In genomic region chr7:27204851-27205322, GRCh38 we compare ENCODE assay signal across 12 cellular contexts. TPM values are rescaled to one million over a fixed set of nuclear protein-coding genes. Genes with fewer than 3 reads are reported as not detected.
DNase-seq lines count a peak whose midpoint lies in the region; ATAC-seq and TF ChIP-seq lines count a peak whose summit lies in the region.
"Had no signal": no experiment of that assay in that cellular context is flagged by ENCODE, and none has a peak within 500 bp of the region (broad histone marks: within the 10 kb centered on the region; RNA-seq: fewer than 3 reads in every experiment).

No MANE protein-coding gene starts in this region.

- no peak overlapping the region for H3K9ac ChIP-seq in SK-N-SH

- H3K9me3 Mint-ChIP-seq in activated CD4-positive, alpha-beta memory T cell treated with anti-CD3 and anti-CD28 coated beads, Interleukin-2, amount 10 ng/mL, durations not matched to agents 7 days and 5 days = no peaks in the 10 kb centered on the region
- H3K9me3 Mint-ChIP-seq in activated CD4-positive, alpha-beta memory T cell treated with anti-CD3 and anti-CD28 coated beads for 36 hours = no peaks in the 10 kb centered on the region
- no peaks in the 10 kb centered on the region for H3K9me3 Mint-ChIP-seq in stimulated activated naive B cell treated with anti-CD40 and anti-IgM and Interleukin-4, amounts not matched to agents 10 μg/mL and 1 μg/mL and 100 μg/mL, for 72 hours
- H3K9me3 Mint-ChIP-seq: T-helper 2 cell treated with Interferon-gamma antibody and Interleukin-4, amounts not matched to agents 5 μg/mL and 100 μg/mL, for 36 hours had no signal

- H3K36me3 Mint-ChIP-seq in activated CD4-positive, alpha-beta memory T cell treated with anti-CD3 and anti-CD28 coated beads, Interleukin-2, amount 10 ng/mL, durations not matched to agents 7 days and 5 days (ENCODE audit: low read depth) = no peaks in the 10 kb centered on the region
- H3K36me3 Mint-ChIP-seq in activated CD4-positive, alpha-beta memory T cell treated with anti-CD3 and anti-CD28 coated beads for 36 hours = peaks cover under 1% of the 10 kb centered on the region
- peaks cover 0 to 2% of the 10 kb centered on the region in 2 donors for H3K36me3 Mint-ChIP-seq in stimulated activated naive B cell treated with anti-CD40 and anti-IgM and Interleukin-4, amounts not matched to agents 10 μg/mL and 1 μg/mL and 100 μg/mL, for 72 hours

- no peaks in the 10 kb centered on the region for H3K9me3 ChIP-seq in SK-N-SH
- H3K9me3 ChIP-seq in right lobe of liver = no peaks in the 10 kb centered on the region

- H2AFZ ChIP-seq in SK-N-SH (ENCODE audit: low read depth) = no peak overlapping the region

- TF ChIP-seq EP300 in SK-N-SH (IDR thresholded peaks at IDR 0.05; ENCODE audit: borderline replicate concordance in 1 of 2, low read depth in 1 of 2, low read length in 1 of 2) = no peak

- no peaks in the 10 kb centered on the region for H3K79me2 ChIP-seq in SK-N-SH (ENCODE audit: insufficient read depth)

- H3K27ac Mint-ChIP-seq in activated CD4-positive, alpha-beta memory T cell treated with anti-CD3 and anti-CD28 coated beads, Interleukin-2, amount 10 ng/mL, durations not matched to agents 7 days and 5 days = no peak overlapping the region
- no peak overlapping the region for H3K27ac Mint-ChIP-seq in activated CD4-positive, alpha-beta memory T cell treated with anti-CD3 and anti-CD28 coated beads for 36 hours
- H3K27ac Mint-ChIP-seq in stimulated activated naive B cell treated with anti-CD40 and anti-IgM and Interleukin-4, amounts not matched to agents 10 μg/mL and 1 μg/mL and 100 μg/mL, for 72 hours = peak overlapping the region; percentile 57
- H3K27ac Mint-ChIP-seq: T-helper 2 cell treated with Interferon-gamma antibody and Interleukin-4, amounts not matched to agents 5 μg/mL and 100 μg/mL, for 36 hours had no signal

- peak in 3 of 4 donors; percentile 7 to 13 (median 8) for ATAC-seq in right lobe of liver
- no peak for ATAC-seq in stimulated activated naive B cell treated with anti-CD40 and anti-IgM and Interleukin-4, amounts not matched to agents 10 μg/mL and 1 μg/mL and 100 μg/mL, for 72 hours (replicated peaks)
- ATAC-seq: GM12878, left ventricle myocardium superior had no signal

- H3K27me3 ChIP-seq in SK-N-SH (ENCODE audit: insufficient read depth) (peaks cover 95% of the 10 kb centered on the region), right lobe of liver (peaks cover 33 to 56% of the 10 kb centered on the region in 2 donors)

- H3K4me1 ChIP-seq in SK-N-SH (ENCODE audit: control insufficient read depth in 1 of 2, insufficient read depth in 2 of 2, low read depth in 1 of 2, low read length in 1 of 2) = peaks cover 0 to 7% of the 10 kb centered on the region in 2 experiments; a peak in 1 of 4 replicates
- peaks cover 0 to 25% (median 5%) of the 10 kb centered on the region in 4 donors for H3K4me1 ChIP-seq in right lobe of liver

- no peak for TF ChIP-seq POLR2A in right lobe of liver (IDR thresholded peaks at IDR 0.05)

- 32% methylated on average over 32 of the region's 41 CpGs for WGBS in SK-N-SH (ENCODE audit: low lambda C conversion rate)
- WGBS in right lobe of liver (ENCODE audit: insufficient coverage, low coverage, low lambda C conversion rate, missing lambda C conversion rate) = 0% methylated on average over 11 of the region's 41 CpGs

- no peak overlapping the region for H3K4me3 Mint-ChIP-seq in activated CD4-positive, alpha-beta memory T cell treated with anti-CD3 and anti-CD28 coated beads, Interleukin-2, amount 10 ng/mL, durations not matched to agents 7 days and 5 days
- H3K4me3 Mint-ChIP-seq in activated CD4-positive, alpha-beta memory T cell treated with anti-CD3 and anti-CD28 coated beads for 36 hours = no peak overlapping the region
- H3K4me3 Mint-ChIP-seq in stimulated activated naive B cell treated with anti-CD40 and anti-IgM and Interleukin-4, amounts not matched to agents 10 μg/mL and 1 μg/mL and 100 μg/mL, for 72 hours = peak overlapping the region in 1 of 2 donors; percentile 30
- H3K4me3 Mint-ChIP-seq: T-helper 2 cell treated with Interferon-gamma antibody and Interleukin-4, amounts not matched to agents 5 μg/mL and 100 μg/mL, for 36 hours had no signal

- H3K9me2 ChIP-seq in SK-N-SH = no peaks in the 10 kb centered on the region

- peaks cover 91% of the 10 kb centered on the region for H3K27me3 Mint-ChIP-seq in activated CD4-positive, alpha-beta memory T cell treated with anti-CD3 and anti-CD28 coated beads, Interleukin-2, amount 10 ng/mL, durations not matched to agents 7 days and 5 days
- H3K27me3 Mint-ChIP-seq in activated CD4-positive, alpha-beta memory T cell treated with anti-CD3 and anti-CD28 coated beads for 36 hours = peaks cover 85% of the 10 kb centered on the region
- peaks cover 90 to 98% of the 10 kb centered on the region in 2 donors for H3K27me3 Mint-ChIP-seq in stimulated activated naive B cell treated with anti-CD40 and anti-IgM and Interleukin-4, amounts not matched to agents 10 μg/mL and 1 μg/mL and 100 μg/mL, for 72 hours

- TF ChIP-seq RAD21 in SK-N-SH (IDR thresholded peaks at IDR 0.05; ENCODE audit: low read length) = no peak

- CTCF ChIA-PET in activated CD4-positive, alpha-beta memory T cell treated with anti-CD3 and anti-CD28 coated beads, Interleukin-2, amount 10 ng/mL, durations not matched to agents 7 days and 5 days (lab: Charles Lee) = interaction anchor here (1.2 to 1.6 kb wide), 2 partner anchors 9 to 28 kb away, joined by 3 to 5 read pairs; no protein-coding TSS in a partner anchor
- CTCF ChIA-PET in activated CD4-positive, alpha-beta memory T cell treated with anti-CD3 and anti-CD28 coated beads for 36 hours (lab: Charles Lee) = no interaction called here
- CTCF ChIA-PET in SK-N-SH (lab: Yijun Ruan, JAX) = interaction anchor here (0.9 to 7.3 kb wide), 9 partner anchors 9 to 892 kb away, joined by 3 to 37 read pairs (median 4); no protein-coding TSS in a partner anchor

- H4K20me1 ChIP-seq in SK-N-SH (ENCODE audit: insufficient read depth) = peaks cover 6% of the 10 kb centered on the region; the same call in 1 of the 2 replicates

- no peaks in the 10 kb centered on the region for H3F3A ChIP-seq in SK-N-SH (replicated peaks; ENCODE audit: insufficient read depth)

- peaks cover 28% of the 10 kb centered on the region for H3K4me1 Mint-ChIP-seq in activated CD4-positive, alpha-beta memory T cell treated with anti-CD3 and anti-CD28 coated beads, Interleukin-2, amount 10 ng/mL, durations not matched to agents 7 days and 5 days
- H3K4me1 Mint-ChIP-seq in activated CD4-positive, alpha-beta memory T cell treated with anti-CD3 and anti-CD28 coated beads for 36 hours (ENCODE audit: low read depth) = peaks cover 29% of the 10 kb centered on the region
- peaks cover 36 to 48% of the 10 kb centered on the region in 2 donors for H3K4me1 Mint-ChIP-seq in stimulated activated naive B cell treated with anti-CD40 and anti-IgM and Interleukin-4, amounts not matched to agents 10 μg/mL and 1 μg/mL and 100 μg/mL, for 72 hours

- DNase-seq in activated CD4-positive, alpha-beta memory T cell treated with anti-CD3 and anti-CD28 coated beads, Interleukin-2, amount 10 ng/mL, durations not matched to agents 7 days and 5 days = peak; percentile 12
- DNase-seq in activated CD4-positive, alpha-beta memory T cell treated with anti-CD3 and anti-CD28 coated beads for 36 hours = no peak
- DNase-seq in SK-N-SH (no peak), right lobe of liver (peak in 1 of 3 donors; percentile 52), NK-92 (lab: John Stamatoyannopoulos, UW; ENCODE audit: unreplicated experiment) (no peak), kidney tubule cell (ENCODE audit: low spot score) (no peak)
- DNase-seq in stimulated activated naive B cell treated with anti-CD40 and anti-IgM and Interleukin-4, amounts not matched to agents 10 μg/mL and 1 μg/mL and 100 μg/mL, for 72 hours = no peak
- DNase-seq in stimulated activated CD4-positive, alpha-beta T cell treated with anti-CD3 and anti-CD28 coated beads, Interleukin-4, amount 100 ng/mL, for 1 hour = no peak
- DNase-seq: left ventricle myocardium superior, NCI-H2171 treated with DMSO at 0.1 percent for 48 hours had no signal

- no peaks in the 10 kb centered on the region for H3K36me3 ChIP-seq in SK-N-SH (replicated peaks in 1 of 2; ENCODE audit: control insufficient read depth in 1 of 2, insufficient read depth in 2 of 2, low read length in 1 of 2)
- H3K36me3 ChIP-seq in right lobe of liver = no peaks in the 10 kb centered on the region

- H3K4me3 ChIP-seq in SK-N-SH (ENCODE audit: low read depth in 2 of 2, low read length in 1 of 2) = no peak overlapping the region; a peak in 1 of 4 replicates
- no peak overlapping the region for H3K4me3 ChIP-seq in right lobe of liver
- H3K4me3 ChIP-seq: GM12878 had no signal

- intact Hi-C loops in activated CD4-positive, alpha-beta memory T cell treated with anti-CD3 and anti-CD28 coated beads for 36 hours (cut with micrococcal nuclease) = no loop called here
- intact Hi-C loops in right lobe of liver (cut with DNase I) = loop anchor here in 1 of 2 donors (10.0 kb wide), 1 partner anchor 820 kb away; no protein-coding TSS in a partner anchor

- H3K4me2 ChIP-seq in SK-N-SH = peak overlapping the region; percentile 38; the same call in 1 of the 2 replicates

- no peak for TF ChIP-seq CTCF in SK-N-SH (IDR thresholded peaks at IDR 0.05)
- no peak for TF ChIP-seq CTCF in right lobe of liver (IDR thresholded peaks at IDR 0.05)

- H3K27ac ChIP-seq in SK-N-SH (ENCODE audit: low read depth in 2 of 2, low read length in 1 of 2) (no peak overlapping the region), right lobe of liver (no peak overlapping the region)

- POLR2A ChIA-PET in activated CD4-positive, alpha-beta memory T cell treated with anti-CD3 and anti-CD28 coated beads, Interleukin-2, amount 10 ng/mL, durations not matched to agents 7 days and 5 days (lab: Charles Lee) = interaction anchor here (1.0 to 1.3 kb wide), 2 partner anchors 15 to 38 kb away, joined by 3 read pairs; partner anchors contain the start of gene EVX1
- POLR2A ChIA-PET in activated CD4-positive, alpha-beta memory T cell treated with anti-CD3 and anti-CD28 coated beads for 36 hours (lab: Charles Lee) = no interaction called here
- POLR2A ChIA-PET in SK-N-SH (lab: Yijun Ruan, JAX) = no interaction called here

RNA-seq across cellular contexts. Expression of gene HOXA13, which starts 5.0 kb away (rescaled TPM):
- total RNA-seq in activated CD4-positive, alpha-beta memory T cell treated with anti-CD3 and anti-CD28 coated beads, Interleukin-2, amount 10 ng/mL, durations not matched to agents 7 days and 5 days = not detected
- total RNA-seq in activated CD4-positive, alpha-beta memory T cell treated with anti-CD3 and anti-CD28 coated beads for 36 hours = not detected
- not detected in 2 replicates for polyA plus RNA-seq in SK-N-SH (2012; rRNA removed)
- polyA plus RNA-seq in SK-N-SH (2012; cell fraction: cytosol; rRNA removed) = not detected in 2 replicates
- not detected in 2 replicates for polyA plus RNA-seq in SK-N-SH (2012; cell fraction: nucleus; rRNA removed)
- not detected for total RNA-seq in right lobe of liver
- total RNA-seq: GM12878, left ventricle myocardium superior had no signal
- polyA plus RNA-seq: GM12878 had no signal

RNA-seq across cellular contexts. Expression of gene HOXA11, which starts 19.9 kb away (rescaled TPM):
- not detected for total RNA-seq in activated CD4-positive, alpha-beta memory T cell treated with anti-CD3 and anti-CD28 coated beads, Interleukin-2, amount 10 ng/mL, durations not matched to agents 7 days and 5 days
- not detected for total RNA-seq in activated CD4-positive, alpha-beta memory T cell treated with anti-CD3 and anti-CD28 coated beads for 36 hours
- polyA plus RNA-seq in SK-N-SH (2012; rRNA removed) = not detected in 2 replicates
- polyA plus RNA-seq in SK-N-SH (2012; cell fraction: cytosol; rRNA removed) = not detected in 2 replicates
- not detected in 2 replicates for polyA plus RNA-seq in SK-N-SH (2012; cell fraction: nucleus; rRNA removed)
- total RNA-seq in right lobe of liver = not detected
- total RNA-seq: GM12878, left ventricle myocardium superior had no signal
- polyA plus RNA-seq: GM12878 had no signal

RNA-seq across cellular contexts. Expression of gene HOXA10, which starts 30.8 kb away (rescaled TPM):
- not detected for total RNA-seq in activated CD4-positive, alpha-beta memory T cell treated with anti-CD3 and anti-CD28 coated beads, Interleukin-2, amount 10 ng/mL, durations not matched to agents 7 days and 5 days
- not detected for total RNA-seq in activated CD4-positive, alpha-beta memory T cell treated with anti-CD3 and anti-CD28 coated beads for 36 hours
- not detected in 2 replicates for polyA plus RNA-seq in SK-N-SH (2012; rRNA removed)
- not detected in 2 replicates for polyA plus RNA-seq in SK-N-SH (2012; cell fraction: cytosol; rRNA removed)
- polyA plus RNA-seq in SK-N-SH (2012; cell fraction: nucleus; rRNA removed) = not detected in 2 replicates
- not detected for total RNA-seq in right lobe of liver
- total RNA-seq: GM12878, left ventricle myocardium superior had no signal
- polyA plus RNA-seq: GM12878 had no signal

RNA-seq across cellular contexts. Expression of gene EVX1, which starts 37.7 kb away (rescaled TPM):
- total RNA-seq in activated CD4-positive, alpha-beta memory T cell treated with anti-CD3 and anti-CD28 coated beads, Interleukin-2, amount 10 ng/mL, durations not matched to agents 7 days and 5 days = not detected
- total RNA-seq in activated CD4-positive, alpha-beta memory T cell treated with anti-CD3 and anti-CD28 coated beads for 36 hours = not detected
- not detected in 2 replicates for polyA plus RNA-seq in SK-N-SH (2012; rRNA removed)
- not detected in 2 replicates for polyA plus RNA-seq in SK-N-SH (2012; cell fraction: cytosol; rRNA removed)
- polyA plus RNA-seq in SK-N-SH (2012; cell fraction: nucleus; rRNA removed) = 0.01 TPM in 1 of 2 replicates, not detected in the other
- total RNA-seq in right lobe of liver = not detected
- total RNA-seq: GM12878, left ventricle myocardium superior had no signal
- polyA plus RNA-seq: GM12878 had no signal

RNA-seq across cellular contexts. Expression of gene HOXA9, which starts 39.5 kb away (rescaled TPM):
- total RNA-seq in activated CD4-positive, alpha-beta memory T cell treated with anti-CD3 and anti-CD28 coated beads, Interleukin-2, amount 10 ng/mL, durations not matched to agents 7 days and 5 days = not detected
- under 1 TPM in 1 of 2 experiments, not detected in 1; 0.19 TPM for total RNA-seq in activated CD4-positive, alpha-beta memory T cell treated with anti-CD3 and anti-CD28 coated beads for 36 hours
- not detected in 2 replicates for polyA plus RNA-seq in SK-N-SH (2012; rRNA removed)
- not detected in 2 replicates for polyA plus RNA-seq in SK-N-SH (2012; cell fraction: cytosol; rRNA removed)
- not detected in 2 replicates for polyA plus RNA-seq in SK-N-SH (2012; cell fraction: nucleus; rRNA removed)
- total RNA-seq in right lobe of liver = under 1 TPM in 1 of 6 experiments, not detected in 5; 0.09 TPM
- total RNA-seq: GM12878, left ventricle myocardium superior had no signal
- polyA plus RNA-seq: GM12878 had no signal

Comparison
In these comparisons a context has a peak if more than half of its experiments do, and no peak if none do; other contexts are left out.
1. ATAC-seq: peak in right lobe of liver (3 of 4); none in stimulated activated naive B cell treated with anti-CD40 and anti-IgM and Interleukin-4, amounts not matched to agents 10 μg/mL and 1 μg/mL and 100 μg/mL, for 72 hours (0 of 2).